Comparison of ENCODE assay signal across 9 cellular contexts in genomic region chr12:9674226-9674590, GRCh38. TPM values are rescaled to one million over a fixed set of nuclear protein-coding genes. Genes with fewer than 3 reads are reported as not detected.
A peak's percentile ranks its signal among the peaks of the same experiment; 100 is the strongest.
DNase-seq lines count a peak whose midpoint lies in the region; ATAC-seq lines count a peak whose summit lies in the region.
"Had no signal": no experiment of that assay in that cellular context is flagged by ENCODE, and none has a peak within 500 bp of the region (broad histone marks: within the 10 kb centered on the region; RNA-seq: fewer than 3 reads in every experiment).

No MANE protein-coding gene starts in this region.

- H3K27me3 Mint-ChIP-seq in activated CD4-positive, alpha-beta T cell treated with anti-CD3 and anti-CD28 coated beads for 36 hours: no peaks in the 10 kb centered on the region
- no peaks in the 10 kb centered on the region for H3K27me3 Mint-ChIP-seq in activated naive CD8-positive, alpha-beta T cell

- H3K4me3 Mint-ChIP-seq in activated CD4-positive, alpha-beta T cell treated with anti-CD3 and anti-CD28 coated beads for 36 hours: peak overlapping the region; percentile 93
- H3K4me3 Mint-ChIP-seq in activated naive CD8-positive, alpha-beta T cell: peak overlapping the region; percentile 98

- peak; percentile 63 for DNase-seq in activated CD4-positive, alpha-beta T cell treated with anti-CD3 and anti-CD28 coated beads for 36 hours
- DNase-seq in activated CD4-positive, alpha-beta T cell treated with anti-CD3 and anti-CD28 coated beads for 1 hour: no peak
- peak; percentile 57 for DNase-seq in stimulated activated CD8-positive, alpha-beta memory T cell treated with anti-CD3 and anti-CD28 coated beads, Interleukin-4, amount 100 ng/mL, for 48 hours
- DNase-seq in H4 (ENCODE audit: low spot score) (no peak), NCI-H524 (lab: John Stamatoyannopoulos, UW) (no peak), OCI-M1 (lab: John Stamatoyannopoulos, UW) (no peak)

- H3K27ac Mint-ChIP-seq in activated CD4-positive, alpha-beta T cell treated with anti-CD3 and anti-CD28 coated beads for 36 hours: peak overlapping the region; percentile 99
- H3K27ac Mint-ChIP-seq in activated naive CD8-positive, alpha-beta T cell: peak overlapping the region; percentile 99

- H3K4me1 Mint-ChIP-seq in activated CD4-positive, alpha-beta T cell treated with anti-CD3 and anti-CD28 coated beads for 36 hours: peaks cover 48% of the 10 kb centered on the region
- H3K4me1 Mint-ChIP-seq in activated naive CD8-positive, alpha-beta T cell (ENCODE audit: low read depth): peaks cover 40% of the 10 kb centered on the region

- peak; percentile 8 for ATAC-seq in activated CD4-positive, alpha-beta T cell treated with anti-CD3 and anti-CD28 coated beads for 36 hours
- peak; percentile 32 for ATAC-seq in HG03354 (IDR thresholded peaks at IDR 0.05; ENCODE audit: poor library complexity, severe bottlenecking, unreplicated experiment)

- intact Hi-C loops in activated CD4-positive, alpha-beta T cell treated with anti-CD3 and anti-CD28 coated beads for 36 hours (cut with DNase I, micrococcal nuclease): loop anchor here in 1 of 2 experiments (10.0 kb wide), 1 partner anchor 1981 kb away; no protein-coding TSS in a partner anchor

- H3K9me3 Mint-ChIP-seq in activated CD4-positive, alpha-beta T cell treated with anti-CD3 and anti-CD28 coated beads for 36 hours (ENCODE audit: low read depth): peaks cover under 1% of the 10 kb centered on the region
- H3K9me3 Mint-ChIP-seq in activated naive CD8-positive, alpha-beta T cell (ENCODE audit: low read depth): no peaks in the 10 kb centered on the region

- CTCF ChIA-PET in activated CD4-positive, alpha-beta T cell treated with anti-CD3 and anti-CD28 coated beads for 36 hours (lab: Charles Lee): interaction anchor here (0.6 to 2.3 kb wide), 12 partner anchors 9 to 82 kb away, joined by 3 to 11 read pairs (median 4); no protein-coding TSS in a partner anchor

- POLR2A ChIA-PET in activated CD4-positive, alpha-beta T cell treated with anti-CD3 and anti-CD28 coated beads for 36 hours (lab: Charles Lee): interaction anchor here (0.9 to 3.9 kb wide), 8 partner anchors 9 to 86 kb away, joined by 3 to 31 read pairs (median 5); partner anchors contain the start of gene CD69

- peaks cover 91% of the 10 kb centered on the region for H3K36me3 Mint-ChIP-seq in activated CD4-positive, alpha-beta T cell treated with anti-CD3 and anti-CD28 coated beads for 36 hours (ENCODE audit: low read depth)
- peaks cover 63% of the 10 kb centered on the region for H3K36me3 Mint-ChIP-seq in activated naive CD8-positive, alpha-beta T cell

RNA-seq across cellular contexts. Expression of gene CLEC2D, which starts 4.7 kb away (rescaled TPM):
- 100 to 1,000 TPM; 190 to 212 TPM for total RNA-seq in activated CD4-positive, alpha-beta T cell treated with anti-CD3 and anti-CD28 coated beads for 36 hours
- total RNA-seq in H4 (2014; rRNA removed; shearing (Covaris generic)): 1.7 and 6.6 TPM in 2 replicates

RNA-seq across cellular contexts. Expression of gene CLECL1, which starts 58.7 kb away (rescaled TPM):
- 1 to 10 TPM; 3.1 to 3.8 TPM for total RNA-seq in activated CD4-positive, alpha-beta T cell treated with anti-CD3 and anti-CD28 coated beads for 36 hours
- total RNA-seq in H4 (2014; rRNA removed; shearing (Covaris generic)): not detected in 2 replicates
- total RNA-seq: kidney epithelial cell had no signal

Comparison
In these comparisons a context has a peak if more than half of its experiments do, and no peak if none do; other contexts are left out.
1. DNase-seq: peak in activated CD4-positive, alpha-beta T cell treated with anti-CD3 and anti-CD28 coated beads for 36 hours (single experiment) and stimulated activated CD8-positive, alpha-beta memory T cell treated with anti-CD3 and anti-CD28 coated beads, Interleukin-4, amount 100 ng/mL, for 48 hours (single experiment); none in activated CD4-positive, alpha-beta T cell treated with anti-CD3 and anti-CD28 coated beads for 1 hour (single experiment), H4 (single experiment), NCI-H524 (0 of 2) and OCI-M1 (single experiment).
2. RNA of gene CLEC2D, which starts 4.7 kb away (total RNA-seq): 190 to 212 TPM in activated CD4-positive, alpha-beta T cell treated with anti-CD3 and anti-CD28 coated beads for 36 hours; 1.7 to 6.6 TPM in H4; every median in the first group is over 10 times any median in the second.